ENCODE assay signal across 8 cellular contexts in genomic region chrX:46903458-46904242, GRCh38. TPM values are rescaled to one million over a fixed set of nuclear protein-coding genes. Genes with fewer than 3 reads are reported as not detected.
DNase-seq lines count a peak whose midpoint lies in the region; ATAC-seq, FAIRE-seq and TF ChIP-seq lines count a peak whose summit lies in the region.

No MANE protein-coding gene starts in this region.

- 0 to 10% methylated on average over 2 to 13 of the region's 14 CpGs for WGBS in lower leg skin, 2 donors

- TF ChIP-seq POLR2A in lower leg skin (IDR thresholded peaks at IDR 0.05) = no peak

- intact Hi-C loops in lower leg skin (cut with DNase I; ENCODE audit: low total_unique reads) = loop anchor here (10.0 kb wide), 1 partner anchor 121 kb away; no protein-coding TSS in a partner anchor

- no peaks in the 10 kb centered on the region for H3K27me3 ChIP-seq in BE2C

- H3K9me3 ChIP-seq in BE2C = no peaks in the 10 kb centered on the region

- H3K4me3 ChIP-seq in BE2C (ENCODE audit: low read depth, low read length) = peak overlapping the region; percentile 61
- H3K4me3 ChIP-seq in lower leg skin (ENCODE audit: low read depth, poor library complexity, severe bottlenecking) = no peak overlapping the region

- no peaks in the 10 kb centered on the region for H3K36me3 ChIP-seq in BE2C

- H3K4me1 ChIP-seq in BE2C = peaks cover 6% of the 10 kb centered on the region; the same call in 1 of the 2 replicates

- ATAC-seq in HG03442 (IDR thresholded peaks at IDR 0.05; ENCODE audit: unreplicated experiment) = peak; percentile 93

- TF ChIP-seq CTCF in BE2C (IDR thresholded peaks at IDR 0.05; ENCODE audit: low read depth, low read length) = peak; percentile 66; the same call in 1 of the 2 replicates
- no peak for TF ChIP-seq CTCF in lower leg skin (IDR thresholded peaks at IDR 0.05)

- FAIRE-seq in GM19239 (lab: Jason Lieb, UNC) = peak; percentile 93

- DNase-seq in BE2C = peak; percentile 87
- DNase-seq in GM19239 (ENCODE audit: insufficient read length, low spot score) = peak; percentile 42
- DNase-seq in NCI-H460 (ENCODE audit: extremely low read depth, low read depth) = peak; percentile 77
- peak; percentile 41 for DNase-seq in activated CD4-positive, alpha-beta T cell treated with anti-CD3 and anti-CD28 coated beads, Interleukin-2, amount 50 U/mL, for 1 hour
- DNase-seq in ecto neural progenitor cell (ENCODE audit: low spot score) = peak; percentile 78
- DNase-seq in lower leg skin (ENCODE audit: low spot score in 2 of 2) = peak; percentile 54 to 94
- peak in 2 of 3 experiments; percentile 12 to 44 for DNase-seq in stimulated activated CD4-positive, alpha-beta T cell treated with anti-CD3 and anti-CD28 coated beads, TNF-alpha, amount 100 ng/mL, for 24 hours (ENCODE audit: low read depth in 3 of 3)

RNA-seq across cellular contexts. Expression of gene JADE3, which starts 8.6 kb away (rescaled TPM):
- polyA plus RNA-seq in BE2C (2012; ENCODE audit: insufficient read depth, insufficient read length, low read depth) = 4.7 TPM
- 9.6 and 9.8 TPM in 2 replicates for total RNA-seq in NCI-H460 (2014; rRNA removed; shearing (Covaris generic))
- polyA plus RNA-seq in NCI-H460 (2014; cell fraction: nucleus; rRNA removed) = 4.8 and 9.2 TPM in 2 replicates
- 1 to 10 TPM; 3.6 to 5.7 (median 3.9) TPM for total RNA-seq in lower leg skin

Comparison
In these comparisons a context has a peak if more than half of its experiments do, and no peak if none do; other contexts are left out.
1. DNase-seq: peak in every context shown above with its lines; median percentile 87 in BE2C; 78 in ecto neural progenitor cell; 77 in NCI-H460; 74 in lower leg skin; 42 in GM19239; 41 in activated CD4-positive, alpha-beta T cell treated with anti-CD3 and anti-CD28 coated beads, Interleukin-2, amount 50 U/mL, for 1 hour; 28 in stimulated activated CD4-positive, alpha-beta T cell treated with anti-CD3 and anti-CD28 coated beads, TNF-alpha, amount 100 ng/mL, for 24 hours.